15 cellular contexts compared by ENCODE assay signal in genomic region chr17:72338304-72338703, GRCh38.
DNase-seq lines count a peak whose midpoint lies in the region; ATAC-seq and TF ChIP-seq lines count a peak whose summit lies in the region.
"Had no signal": no experiment of that assay in that cellular context is flagged by ENCODE, and none has a peak within 500 bp of the region (broad histone marks: within the 10 kb centered on the region; RNA-seq: fewer than 3 reads in every experiment).

No MANE protein-coding gene starts in this region.

- H3K9me3 Mint-ChIP-seq in endothelial cell (ENCODE audit: unreplicated experiment) = no peaks in the 10 kb centered on the region
- H3K9me3 Mint-ChIP-seq in activated naive CD8-positive, alpha-beta T cell treated with anti-CD3 and anti-CD28 coated beads for 36 hours = no peaks in the 10 kb centered on the region
- H3K9me3 Mint-ChIP-seq: neural crest cell had no signal

- H3K4me3 Mint-ChIP-seq in endothelial cell (ENCODE audit: unreplicated experiment) = no peak overlapping the region
- H3K4me3 Mint-ChIP-seq in activated naive CD8-positive, alpha-beta T cell treated with anti-CD3 and anti-CD28 coated beads for 36 hours = no peak overlapping the region
- H3K4me3 Mint-ChIP-seq: activated CD4-positive, alpha-beta T cell treated with anti-CD3 and anti-CD28 coated beads for 36 hours; neural crest cell had no signal

- peaks cover 11 to 24% (median 12%) of the 10 kb centered on the region in 10 experiments for H3K4me1 ChIP-seq in BLaER1 treated with 17β-estradiol and CSF1 and Interleukin-3, amounts not matched to agents 10 nM and 100 nM
- peaks cover 23% of the 10 kb centered on the region for H3K4me1 ChIP-seq in Panc1 (ENCODE audit: control insufficient read depth, insufficient read depth, low read length)

- peaks cover 0 to 13% (median 0%) of the 10 kb centered on the region in 11 experiments; a peak in 2 of 22 replicates for H3K27me3 ChIP-seq in BLaER1 treated with 17β-estradiol and CSF1 and Interleukin-3, amounts not matched to agents 10 nM and 100 nM
- no peaks in the 10 kb centered on the region for H3K27me3 ChIP-seq in Panc1 (ENCODE audit: control insufficient read depth, insufficient read depth, low read length)

- no TSS peak for BruUV-seq in Panc1 (replicated peaks; lab: Mats Ljungman, UMichigan)

- in situ Hi-C loops in Panc1 (cut with HindIII; ENCODE audit: low pct_unique_long_range_greater_than_20kb, low sequenced_read_pairs) = no loop called here

- no peak overlapping the region for H3K27ac ChIP-seq in BLaER1 treated with 17β-estradiol and CSF1 and Interleukin-3, amounts not matched to agents 10 nM and 100 nM
- peak overlapping the region; percentile 75 for H3K27ac ChIP-seq in Panc1 (ENCODE audit: low read length)

- H3K9me3 ChIP-seq in BLaER1 treated with 17β-estradiol and CSF1 and Interleukin-3, amounts not matched to agents 10 nM and 100 nM (replicated peaks in 1 of 11) = no peaks in the 10 kb centered on the region
- no peaks in the 10 kb centered on the region for H3K9me3 ChIP-seq in Panc1 (ENCODE audit: control insufficient read depth, insufficient read depth, low read depth, low read length)

- H3K4me1 Mint-ChIP-seq in endothelial cell (ENCODE audit: unreplicated experiment) = peaks cover 19% of the 10 kb centered on the region
- no peaks in the 10 kb centered on the region for H3K4me1 Mint-ChIP-seq in activated naive CD8-positive, alpha-beta T cell treated with anti-CD3 and anti-CD28 coated beads for 36 hours
- H3K4me1 Mint-ChIP-seq: activated CD4-positive, alpha-beta T cell treated with anti-CD3 and anti-CD28 coated beads for 36 hours had no signal

- H3K36me3 ChIP-seq in BLaER1 treated with 17β-estradiol and CSF1 and Interleukin-3, amounts not matched to agents 10 nM and 100 nM = no peaks in the 10 kb centered on the region
- no peaks in the 10 kb centered on the region for H3K36me3 ChIP-seq in Panc1 (ENCODE audit: control insufficient read depth, insufficient read depth, low read length)

- POLR2A ChIA-PET in Panc1 (lab: Charles Lee) = no interaction called here

- peak overlapping the region; percentile 21 to 77 (median 44) for H3K4me2 ChIP-seq in BLaER1 treated with 17β-estradiol and CSF1 and Interleukin-3, amounts not matched to agents 10 nM and 100 nM

- CTCF ChIA-PET in Panc1 (lab: Charles Lee) = no interaction called here

- intact Hi-C loops in Panc1 (cut with micrococcal nuclease; ENCODE audit: unreplicated experiment) = loop anchor here (10.0 kb wide), 1 partner anchor 214 kb away; the partner anchor contains the start of gene SOX9

- H3K4me3 ChIP-seq in BLaER1 treated with 17β-estradiol and CSF1 and Interleukin-3, amounts not matched to agents 10 nM and 100 nM = no peak overlapping the region
- no peak overlapping the region for H3K4me3 ChIP-seq in Panc1 (ENCODE audit: low read depth in 2 of 2, low read length in 2 of 2)
- H3K4me3 ChIP-seq: lung had no signal

- H3K36me3 Mint-ChIP-seq in endothelial cell (ENCODE audit: low read depth, unreplicated experiment) = no peaks in the 10 kb centered on the region
- no peaks in the 10 kb centered on the region for H3K36me3 Mint-ChIP-seq in activated naive CD8-positive, alpha-beta T cell treated with anti-CD3 and anti-CD28 coated beads for 36 hours

- ATAC-seq in Panc1 (no peak; the same call in 1 of the 2 replicates), HG03135 (IDR thresholded peaks at IDR 0.05; ENCODE audit: unreplicated experiment) (no peak)
- ATAC-seq: activated CD4-positive, alpha-beta T cell treated with anti-CD3 and anti-CD28 coated beads for 36 hours had no signal

- no peak overlapping the region for H3K9ac ChIP-seq in BLaER1 treated with 17β-estradiol and CSF1 and Interleukin-3, amounts not matched to agents 10 nM and 100 nM

- H3K27ac Mint-ChIP-seq in endothelial cell (ENCODE audit: unreplicated experiment) = peak overlapping the region; percentile 91
- H3K27ac Mint-ChIP-seq in activated naive CD8-positive, alpha-beta T cell treated with anti-CD3 and anti-CD28 coated beads for 36 hours = no peak overlapping the region
- H3K27ac Mint-ChIP-seq: activated CD4-positive, alpha-beta T cell treated with anti-CD3 and anti-CD28 coated beads for 36 hours had no signal

- H4K20me1 ChIP-seq in BLaER1 treated with 17β-estradiol and CSF1 and Interleukin-3, amounts not matched to agents 10 nM and 100 nM = no peaks in the 10 kb centered on the region

- peaks cover 20% of the 10 kb centered on the region for H3K27me3 Mint-ChIP-seq in endothelial cell (ENCODE audit: unreplicated experiment)
- peaks cover 18% of the 10 kb centered on the region for H3K27me3 Mint-ChIP-seq in activated naive CD8-positive, alpha-beta T cell treated with anti-CD3 and anti-CD28 coated beads for 36 hours

- no peak for DNase-seq in Panc1 (ENCODE audit: low read depth, low spot score)
- no peak for DNase-seq in endothelial cell (ENCODE audit: low spot score)
- DNase-seq in myocyte (ENCODE audit: low read depth) = peak; percentile 77
- no peak for DNase-seq in activated naive CD8-positive, alpha-beta T cell treated with anti-CD3 and anti-CD28 coated beads for 36 hours
- DNase-seq in activated CD4-positive, alpha-beta T cell treated with anti-CD3 and anti-CD28 coated beads for 4 hours = no peak
- DNase-seq in NCI-H1436 treated with DMSO at 0.1 percent for 48 hours (lab: John Stamatoyannopoulos, UW) = no peak
- DNase-seq: activated CD4-positive, alpha-beta T cell treated with anti-CD3 and anti-CD28 coated beads for 36 hours; activated naive CD4-positive, alpha-beta T cell treated with anti-CD3 and anti-CD28 coated beads, Interleukin-2, amount 50 U/mL, for 16 hours; glutamatergic neuron; NCI-H1930; NCI-H446 had no signal

- TF ChIP-seq CTCF in Panc1 (IDR thresholded peaks at IDR 0.05) (no peak), endothelial cell (IDR thresholded peaks at IDR 0.05; ENCODE audit: unreplicated experiment) (no peak)
